Comparison of ENCODE assay signal across 1 cellular context in genomic region chr16:50731130-50731988, GRCh38.
TF ChIP-seq lines count a peak whose summit lies in the region.

No MANE protein-coding gene starts in this region.

TF ChIP-seq in HepG2, 621 proteins besides CTCF, POLR2A, EP300 and RAD21:
- TF ChIP-seq ZNF816 (CRISPR knock-in tag; IDR thresholded peaks at IDR 0.05; ENCODE audit: borderline replicate concordance) (no peak), SRSF1 (optimal IDR thresholded peaks at IDR 0.05; ENCODE audit: low read depth, low read length) (no peak), CREB1 (IDR thresholded peaks at IDR 0.05) (peak; percentile 98), CREB1 (CRISPR knock-in tag; IDR thresholded peaks at IDR 0.05) (no peak), MAX (IDR thresholded peaks at IDR 0.05) (no peak), NFE2 (CRISPR knock-in tag; IDR thresholded peaks at IDR 0.05) (no peak), ATF7 (IDR thresholded peaks at IDR 0.05) (peak; percentile 98), ATF7 (CRISPR knock-in tag; IDR thresholded peaks at IDR 0.05) (no peak)
